ENCODE assay signal across 7 cellular contexts in the genomic region with DNA sequence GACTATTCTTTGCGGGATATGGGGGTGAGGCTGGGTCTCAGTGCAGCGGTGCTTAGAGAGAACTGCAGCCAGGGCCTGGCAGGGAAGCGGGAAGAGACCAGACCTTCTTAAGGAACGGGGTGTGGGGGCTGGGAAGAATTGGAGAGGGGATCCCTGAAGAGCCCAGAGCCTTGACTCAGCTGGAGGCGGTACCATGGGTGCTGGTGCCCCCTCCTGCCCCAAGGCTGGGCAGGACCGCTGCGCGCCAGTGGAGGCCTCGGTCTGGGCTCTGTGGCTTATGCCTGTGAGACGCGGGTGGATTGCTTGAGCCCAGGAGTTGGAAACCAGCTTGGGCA. TPM values are rescaled to one million over a fixed set of nuclear protein-coding genes. Genes with fewer than 3 reads are reported as not detected.
DNase-seq lines count a peak whose midpoint lies in the region; ATAC-seq lines count a peak whose summit lies in the region.
"Had no signal": no experiment of that assay in that cellular context is flagged by ENCODE, and none has a peak within 500 bp of the region (broad histone marks: within the 10 kb centered on the region; RNA-seq: fewer than 3 reads in every experiment).

No MANE protein-coding gene starts in this region.

- H3K36me3 Mint-ChIP-seq in activated naive CD4-positive, alpha-beta T cell treated with anti-CD3 and anti-CD28 coated beads, Interleukin-2, amount 50 U/mL, for 72 hours = peaks cover 13 to 43% of the 10 kb centered on the region in 2 donors
- H3K36me3 Mint-ChIP-seq in naive B cell = no peaks in the 10 kb centered on the region

- no peak for ATAC-seq in activated naive CD4-positive, alpha-beta T cell treated with anti-CD3 and anti-CD28 coated beads, Interleukin-2, amount 50 U/mL, for 72 hours
- no peak for ATAC-seq in naive B cell (ENCODE audit: low read depth in 2 of 2)
- no peak for ATAC-seq in GM21526 (IDR thresholded peaks at IDR 0.05; ENCODE audit: low FRiP score, unreplicated experiment)
- no peak for ATAC-seq in GM21717 (IDR thresholded peaks at IDR 0.05; ENCODE audit: unreplicated experiment)

- H3K27ac Mint-ChIP-seq in activated naive CD4-positive, alpha-beta T cell treated with anti-CD3 and anti-CD28 coated beads, Interleukin-2, amount 50 U/mL, for 72 hours = peak overlapping the region; percentile 99 to 100
- H3K27ac Mint-ChIP-seq in naive B cell = peak overlapping the region in 4 of 6 donors; percentile 27 to 100 (median 99)

- peak overlapping the region in 4 of 8 donors; percentile 32 to 98 (median 66) for H3K4me3 Mint-ChIP-seq in naive B cell

- no peaks in the 10 kb centered on the region for H3K27me3 Mint-ChIP-seq in naive B cell

- DNase-seq in EL (peak; percentile 29), naive B cell (no peak), DMS 273 (lab: John Stamatoyannopoulos, UW; ENCODE audit: unreplicated experiment) (no peak)
- no peak for DNase-seq in activated naive CD4-positive, alpha-beta T cell treated with anti-CD3 and anti-CD28 coated beads, Interleukin-2, amount 50 U/mL, for 72 hours (ENCODE audit: low spot score in 2 of 2)

- no peaks in the 10 kb centered on the region for H3K9me3 Mint-ChIP-seq in activated naive CD4-positive, alpha-beta T cell treated with anti-CD3 and anti-CD28 coated beads, Interleukin-2, amount 50 U/mL, for 72 hours
- H3K9me3 Mint-ChIP-seq in naive B cell = no peaks in the 10 kb centered on the region

- peaks cover 48 to 71% (median 68%) of the 10 kb centered on the region in 3 donors for H3K4me1 Mint-ChIP-seq in naive B cell

RNA-seq across cellular contexts. Expression of gene RNU7-1, which starts 1.3 kb away (rescaled TPM):
- not detected for total RNA-seq in activated naive CD4-positive, alpha-beta T cell treated with anti-CD3 and anti-CD28 coated beads, Interleukin-2, amount 50 U/mL, for 72 hours
- polyA plus RNA-seq in naive B cell (ENCODE audit: low read depth in 6 of 6) = not detected
- total RNA-seq: T-helper 2 cell treated with Interferon-gamma antibody and Interleukin-4, amounts not matched to agents 100 ng/mL and 5 ng/mL, for 36 hours had no signal

RNA-seq across cellular contexts. Expression of gene C12orf57, which starts 1.5 kb away (rescaled TPM):
- 100 to 1,000 TPM; 229 to 609 TPM for total RNA-seq in activated naive CD4-positive, alpha-beta T cell treated with anti-CD3 and anti-CD28 coated beads, Interleukin-2, amount 50 U/mL, for 72 hours
- 100 to 1,000 TPM; 126 to 211 (median 194) TPM for polyA plus RNA-seq in naive B cell (ENCODE audit: low read depth in 6 of 6)

RNA-seq across cellular contexts. Expression of gene PTPN6, which starts 8.9 kb away (rescaled TPM):
- 100 to 1,000 TPM; 320 to 609 TPM for total RNA-seq in activated naive CD4-positive, alpha-beta T cell treated with anti-CD3 and anti-CD28 coated beads, Interleukin-2, amount 50 U/mL, for 72 hours
- polyA plus RNA-seq in naive B cell (ENCODE audit: low read depth in 6 of 6) = 1,000 to 10,000 TPM in 1 of 6 donors, 100 to 1,000 TPM in 5; 398 to 1,059 (median 612) TPM

RNA-seq across cellular contexts. Expression of gene ATN1, which starts 14.5 kb away (rescaled TPM):
- 10 to 100 TPM; 29.9 to 73.5 TPM for total RNA-seq in activated naive CD4-positive, alpha-beta T cell treated with anti-CD3 and anti-CD28 coated beads, Interleukin-2, amount 50 U/mL, for 72 hours
- polyA plus RNA-seq in naive B cell (ENCODE audit: low read depth in 6 of 6) = 1 to 10 TPM in 3 of 6 donors, under 1 TPM in 2, not detected in 1; 0.57 to 2.2 (median 1.1) TPM

RNA-seq across cellular contexts. Expression of gene ENO2, which starts 27.9 kb away (rescaled TPM):
- total RNA-seq in activated naive CD4-positive, alpha-beta T cell treated with anti-CD3 and anti-CD28 coated beads, Interleukin-2, amount 50 U/mL, for 72 hours = 100 to 1,000 TPM; 264 to 314 TPM
- polyA plus RNA-seq in naive B cell (ENCODE audit: low read depth in 6 of 6) = 1 to 10 TPM; 3.8 to 8.4 (median 5.9) TPM
